Comparison of ENCODE assay signal across 37 cellular contexts in the genomic region with DNA sequence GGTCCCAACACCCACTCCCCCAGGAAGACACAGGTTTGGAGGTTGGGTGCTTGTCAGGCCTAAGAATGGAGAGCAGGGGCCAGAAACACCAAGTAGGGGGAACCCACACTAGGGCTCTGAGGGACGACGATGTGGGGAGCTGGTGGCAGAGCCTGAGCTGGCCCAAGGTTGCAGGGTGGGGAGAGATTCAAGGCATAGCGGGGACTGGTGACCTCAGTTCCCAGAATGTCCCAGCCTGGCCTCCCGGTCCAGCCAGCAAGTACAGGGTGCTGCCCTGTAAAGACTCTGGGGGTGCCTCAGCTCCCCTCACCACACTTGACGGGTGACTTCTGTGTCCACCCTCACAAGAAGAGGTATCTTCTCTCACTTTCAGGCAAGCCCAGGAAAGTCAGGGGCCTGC.
"Had no signal": no experiment of that assay in that cellular context is flagged by ENCODE, and none has a peak within 500 bp of the region (broad histone marks: within the 10 kb centered on the region; RNA-seq: fewer than 3 reads in every experiment).

No MANE protein-coding gene starts in this region.

- H3K36me3 ChIP-seq: adrenal gland, brain microvascular endothelial cell, breast epithelium had no signal

- H3K36me3 Mint-ChIP-seq: activated CD4-positive, alpha-beta memory T cell treated with anti-CD3 and anti-CD28 coated beads for 36 hours; activated naive CD4-positive, alpha-beta T cell treated with anti-CD3 and anti-CD28 coated beads, Interleukin-2, amount 50 U/mL, for 72 hours; activated naive CD8-positive, alpha-beta T cell treated with anti-CD3 and anti-CD28 coated beads, Interleukin-2, amount 10 ng/mL, durations not matched to agents 7 days and 5 days had no signal

- ATAC-seq: activated CD8-positive, alpha-beta T cell treated with anti-CD3 and anti-CD28 coated beads for 36 hours; activated naive CD4-positive, alpha-beta T cell treated with anti-CD3 and anti-CD28 coated beads, Interleukin-2, amount 50 U/mL, for 72 hours; activated T-cell treated with anti-CD3 and anti-CD28 coated beads, Interleukin-2, amount 50 U/mL, for 4 hours; activated T-cell treated with anti-CD3 and anti-CD28 coated beads, Interleukin-2, amount 50 U/mL, for 72 hours; activated T-helper 17 cell treated with anti-CD3 and anti-CD28 coated beads, Interleukin-2, amount 50 U/mL, for 72 hours had no signal

- H3K9me3 Mint-ChIP-seq: activated B cell treated with CpG ODN at 0.5 μM for 24 hours; activated CD4-positive, alpha-beta memory T cell treated with anti-CD3 and anti-CD28 coated beads for 36 hours; activated CD4-positive, alpha-beta T cell treated with anti-CD3 and anti-CD28 coated beads, Interleukin-2, amount 10 ng/mL, durations not matched to agents 24 days and 14 days; activated CD8-positive, alpha-beta T cell treated with anti-CD3 and anti-CD28 coated beads for 36 hours; activated naive CD4-positive, alpha-beta T cell treated with anti-CD3 and anti-CD28 coated beads for 36 hours; activated naive CD4-positive, alpha-beta T cell treated with anti-CD3 and anti-CD28 coated beads, Interleukin-2, amount 50 U/mL, for 72 hours; activated naive CD8-positive, alpha-beta T cell treated with anti-CD3 and anti-CD28 coated beads, Interleukin-2, amount 10 ng/mL, durations not matched to agents 7 days and 5 days; activated T-cell treated with anti-CD3 and anti-CD28 coated beads, Interleukin-2, amount 50 U/mL, for 4 hours; activated T-cell treated with anti-CD3 and anti-CD28 coated beads, Interleukin-2, amount 50 U/mL, for 72 hours; activated T-helper 1 cell treated with anti-CD3 and anti-CD28 coated beads, Interleukin-12 subunit alpha, Interleukin-12 subunit beta, Interleukin-2, Interleukin-4 antibody, amounts not matched to agents 30 ng/mL and 10 ng/mL and 1 ng/mL, durations not matched to agents 14 hours and 24 hours and 36 hours; activated T-helper 17 cell treated with anti-CD3 and anti-CD28 coated beads, Interleukin-2, amount 50 U/mL, for 72 hours; T-helper 1 cell treated with Interleukin-12 subunit alpha and Interleukin-12 subunit beta and Interleukin-4 antibody, amounts not matched to agents 30 μg/mL and 1 μg/mL, for 36 hours; T-helper 2 cell treated with Interferon-gamma antibody and Interleukin-4, amounts not matched to agents 5 μg/mL and 100 μg/mL, for 36 hours had no signal

- H3K27ac ChIP-seq: adrenal gland, body of pancreas, brain microvascular endothelial cell, breast epithelium, VCaP had no signal

- H3K4me1 ChIP-seq: adrenal gland, body of pancreas, breast epithelium had no signal

- H3K4me1 Mint-ChIP-seq: activated B cell treated with CpG ODN at 0.5 μM for 24 hours; activated CD4-positive, alpha-beta T cell treated with anti-CD3 and anti-CD28 coated beads, Interleukin-2, amount 10 ng/mL, durations not matched to agents 24 days and 14 days; activated naive CD8-positive, alpha-beta T cell treated with anti-CD3 and anti-CD28 coated beads, Interleukin-2, amount 10 ng/mL, durations not matched to agents 7 days and 5 days; activated T-helper 17 cell treated with anti-CD3 and anti-CD28 coated beads, Interleukin-2, amount 50 U/mL, for 72 hours had no signal

- DNase-seq: activated B cell treated with CpG ODN at 0.5 μM for 24 hours; activated CD4-positive, alpha-beta memory T cell treated with anti-CD3 and anti-CD28 coated beads for 36 hours; activated CD4-positive, alpha-beta T cell treated with anti-CD3 and anti-CD28 coated beads for 4 hours; activated CD4-positive, alpha-beta T cell treated with anti-CD3 and anti-CD28 coated beads, Interleukin-2, amount 10 ng/mL, durations not matched to agents 24 days and 14 days; activated CD4-positive, alpha-beta T cell treated with anti-CD3 and anti-CD28 coated beads, Interleukin-2, amount 50 U/mL, for 1 hour; activated CD4-positive, alpha-beta T cell treated with anti-CD3 and anti-CD28 coated beads, Interleukin-2, amount 50 U/mL, for 4 hours; activated CD4-positive, CD25-positive, alpha-beta regulatory T cell treated with anti-CD3 and anti-CD28 coated beads, Interleukin-2, amount 50 U/mL, for 72 hours; activated CD8-positive, alpha-beta memory T cell treated with anti-CD3 and anti-CD28 coated beads, Interleukin-2, amount 50 U/mL, for 4 hours; activated CD8-positive, alpha-beta T cell treated with anti-CD3 and anti-CD28 coated beads for 36 hours; activated effector memory CD4-positive, alpha-beta T cell treated with anti-CD3 and anti-CD28 coated beads, Interleukin-2, amount 50 U/mL, for 16 hours; activated gamma-delta T cell treated with Interleukin-2 at 50 U/mL for 16 hours; activated naive CD4-positive, alpha-beta T cell; activated naive CD4-positive, alpha-beta T cell treated with anti-CD3 and anti-CD28 coated beads for 36 hours; activated naive CD4-positive, alpha-beta T cell treated with anti-CD3 and anti-CD28 coated beads, Interleukin-2, amount 50 U/mL, for 16 hours; activated naive CD8-positive, alpha-beta T cell treated with anti-CD3 and anti-CD28 coated beads, Interleukin-2, amount 10 ng/mL, durations not matched to agents 7 days and 5 days; activated T-cell treated with anti-CD3 and anti-CD28 coated beads for 4 hours; activated T-cell treated with anti-CD3 and anti-CD28 coated beads, Interleukin-2, amount 50 U/mL, for 1 hour; activated T-cell treated with anti-CD3 and anti-CD28 coated beads, Interleukin-2, amount 50 U/mL, for 4 hours; activated T-cell treated with anti-CD3 and anti-CD28 coated beads, Interleukin-2, amount 50 U/mL, for 72 hours; adrenal gland; amniotic stem cell; aorta; body of pancreas; brain microvascular endothelial cell; central memory CD4-positive, alpha-beta T cell; T-helper 1 cell; T-helper 2 cell; T-helper 9 cell had no signal

- H3K4me3 ChIP-seq: adrenal gland, body of pancreas had no signal

- H3K27me3 ChIP-seq: adrenal gland, body of pancreas, brain microvascular endothelial cell had no signal

- H3K4me3 Mint-ChIP-seq: activated B cell treated with CpG ODN at 0.5 μM for 24 hours; activated CD4-positive, alpha-beta memory T cell treated with anti-CD3 and anti-CD28 coated beads for 36 hours; activated CD4-positive, alpha-beta T cell treated with anti-CD3 and anti-CD28 coated beads, Interleukin-2, amount 10 ng/mL, durations not matched to agents 24 days and 14 days; activated CD8-positive, alpha-beta T cell treated with anti-CD3 and anti-CD28 coated beads for 36 hours; activated naive CD4-positive, alpha-beta T cell treated with anti-CD3 and anti-CD28 coated beads for 36 hours; activated naive CD8-positive, alpha-beta T cell treated with anti-CD3 and anti-CD28 coated beads, Interleukin-2, amount 10 ng/mL, durations not matched to agents 7 days and 5 days; activated T-cell treated with anti-CD3 and anti-CD28 coated beads, Interleukin-2, amount 50 U/mL, for 4 hours; activated T-cell treated with anti-CD3 and anti-CD28 coated beads, Interleukin-2, amount 50 U/mL, for 72 hours; activated T-helper 1 cell treated with anti-CD3 and anti-CD28 coated beads, Interleukin-12 subunit alpha, Interleukin-12 subunit beta, Interleukin-2, Interleukin-4 antibody, amounts not matched to agents 30 ng/mL and 10 ng/mL and 1 ng/mL, durations not matched to agents 14 hours and 24 hours and 36 hours; activated T-helper 17 cell treated with anti-CD3 and anti-CD28 coated beads, Interleukin-2, amount 50 U/mL, for 72 hours; T-helper 1 cell treated with Interleukin-12 subunit alpha and Interleukin-12 subunit beta and Interleukin-4 antibody, amounts not matched to agents 30 μg/mL and 1 μg/mL, for 36 hours; T-helper 2 cell treated with Interferon-gamma antibody and Interleukin-4, amounts not matched to agents 5 μg/mL and 100 μg/mL, for 36 hours had no signal

- H3K9me3 ChIP-seq: adrenal gland, body of pancreas, breast epithelium had no signal

- FAIRE-seq: astrocyte, TTC549 had no signal

- H3K27ac Mint-ChIP-seq: activated B cell treated with CpG ODN at 0.5 μM for 24 hours; activated CD4-positive, alpha-beta memory T cell treated with anti-CD3 and anti-CD28 coated beads for 36 hours; activated CD4-positive, alpha-beta T cell treated with anti-CD3 and anti-CD28 coated beads, Interleukin-2, amount 10 ng/mL, durations not matched to agents 24 days and 14 days; activated CD8-positive, alpha-beta T cell treated with anti-CD3 and anti-CD28 coated beads for 36 hours; activated naive CD4-positive, alpha-beta T cell treated with anti-CD3 and anti-CD28 coated beads for 36 hours; activated naive CD4-positive, alpha-beta T cell treated with anti-CD3 and anti-CD28 coated beads, Interleukin-2, amount 50 U/mL, for 72 hours; activated naive CD8-positive, alpha-beta T cell treated with anti-CD3 and anti-CD28 coated beads, Interleukin-2, amount 10 ng/mL, durations not matched to agents 7 days and 5 days; activated T-cell treated with anti-CD3 and anti-CD28 coated beads, Interleukin-2, amount 50 U/mL, for 72 hours; activated T-helper 1 cell treated with anti-CD3 and anti-CD28 coated beads, Interleukin-12 subunit alpha, Interleukin-12 subunit beta, Interleukin-2, Interleukin-4 antibody, amounts not matched to agents 30 ng/mL and 10 ng/mL and 1 ng/mL, durations not matched to agents 14 hours and 24 hours and 36 hours; activated T-helper 17 cell treated with anti-CD3 and anti-CD28 coated beads, Interleukin-2, amount 50 U/mL, for 72 hours; T-helper 1 cell treated with Interleukin-12 subunit alpha and Interleukin-12 subunit beta and Interleukin-4 antibody, amounts not matched to agents 30 μg/mL and 1 μg/mL, for 36 hours; T-helper 2 cell treated with Interferon-gamma antibody and Interleukin-4, amounts not matched to agents 5 μg/mL and 100 μg/mL, for 36 hours had no signal
